13 cellular contexts compared by ENCODE assay signal in the genomic region with DNA sequence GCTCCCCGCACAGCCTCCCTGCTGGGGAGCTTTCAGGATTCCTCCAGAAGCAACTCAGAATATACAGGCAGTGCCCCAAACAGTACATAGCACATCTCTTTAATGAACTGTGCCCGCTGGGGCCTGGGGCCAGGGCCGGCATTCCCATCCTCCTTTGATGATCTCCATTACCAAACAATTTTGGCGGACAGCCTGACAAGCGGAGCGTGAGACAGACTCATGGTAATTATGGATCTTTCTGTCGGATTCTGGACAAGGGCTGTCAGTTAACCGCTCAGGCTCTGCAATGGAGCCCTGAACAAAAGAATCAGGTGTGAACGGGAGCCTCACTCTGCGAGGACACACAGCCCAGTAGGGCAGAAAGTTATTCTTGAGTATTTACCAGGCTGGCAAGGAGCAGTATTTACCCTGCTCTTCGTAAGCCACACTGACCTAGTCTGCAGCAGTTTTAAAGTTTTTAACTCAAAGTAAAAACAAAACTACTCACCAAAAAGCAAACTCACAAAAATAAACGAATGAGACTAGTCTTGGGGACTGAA.
DNase-seq lines count a peak whose midpoint lies in the region; ATAC-seq and TF ChIP-seq lines count a peak whose summit lies in the region.
"Had no signal": no experiment of that assay in that cellular context is flagged by ENCODE, and none has a peak within 500 bp of the region (broad histone marks: within the 10 kb centered on the region; RNA-seq: fewer than 3 reads in every experiment).

No MANE protein-coding gene starts in this region.

- H2BK5ac ChIP-seq in trophoblast cell (ENCODE audit: low read depth, low read length, poor library complexity): no peak overlapping the region

- H3K36me3 Mint-ChIP-seq in stimulated activated effector memory CD8-positive, alpha-beta T cell treated with anti-CD3 and anti-CD28 coated beads, Interleukin-12 subunit alpha, Interleukin-12 subunit beta, amount 100 ng/mL, for 72 hours: peaks cover 35% of the 10 kb centered on the region
- peaks cover 4% of the 10 kb centered on the region for H3K36me3 Mint-ChIP-seq in MCF 10A (ENCODE audit: insufficient read depth, unreplicated experiment)

- H3K14ac ChIP-seq in trophoblast cell (ENCODE audit: low read length): no peak overlapping the region

- no peak overlapping the region for H4K12ac ChIP-seq in trophoblast cell (ENCODE audit: low read depth, low read length)

- H3K27ac ChIP-seq in trophoblast cell (ENCODE audit: low read depth, low read length): no peak overlapping the region

- no CpG with 5 or more reads among the region's 12 CpGs for WGBS in trophoblast cell (ENCODE audit: extremely low coverage, insufficient coverage, insufficient read length)

- no peak for TF ChIP-seq CTCF in MCF 10A (IDR thresholded peaks at IDR 0.05; ENCODE audit: unreplicated experiment)

- H2AFZ ChIP-seq in trophoblast cell (ENCODE audit: insufficient read depth, low read length, poor library complexity): no peak overlapping the region

- CTCF ChIA-PET in MCF 10A (lab: Yijun Ruan, JAX): interaction anchor here (0.7 kb wide), 1 partner anchor 371 kb away, joined by 3 read pairs; no protein-coding TSS in a partner anchor

- DNase-seq in DMS153 treated with DMSO at 0.1 percent for 48 hours (lab: John Stamatoyannopoulos, UW; ENCODE audit: unreplicated experiment): peak; percentile 9
- no peak for DNase-seq in DMS153 (lab: John Stamatoyannopoulos, UW)
- DNase-seq in SW480 (ENCODE audit: low spot score): peak; percentile 52
- peak; percentile 83 for DNase-seq in kidney tubule cell (ENCODE audit: low spot score)
- DNase-seq in stimulated activated effector memory CD8-positive, alpha-beta T cell treated with anti-CD3 and anti-CD28 coated beads, Interleukin-12 subunit alpha, Interleukin-12 subunit beta, amount 100 ng/mL, for 72 hours (ENCODE audit: low spot score in 2 of 2): no peak
- DNase-seq in T-helper 2 cell: no peak
- no peak for DNase-seq in MCF 10A (ENCODE audit: unreplicated experiment)
- no peak for DNase-seq in trophoblast cell
- DNase-seq: activated CD4-positive, alpha-beta T cell treated with anti-CD3 and anti-CD28 coated beads, Interleukin-2, amount 10 ng/mL, durations not matched to agents 24 days and 14 days; activated naive CD8-positive, alpha-beta T cell treated with anti-CD3 and anti-CD28 coated beads, Interleukin-2, amount 10 ng/mL, durations not matched to agents 7 days and 5 days; effector CD4-positive, alpha-beta T cell; occipital lobe had no signal

- H3K18ac ChIP-seq in trophoblast cell (ENCODE audit: low read length): no peak overlapping the region

- H3K9me3 Mint-ChIP-seq in stimulated activated effector memory CD8-positive, alpha-beta T cell treated with anti-CD3 and anti-CD28 coated beads, Interleukin-12 subunit alpha, Interleukin-12 subunit beta, amount 100 ng/mL, for 72 hours: no peaks in the 10 kb centered on the region
- no peaks in the 10 kb centered on the region for H3K9me3 Mint-ChIP-seq in MCF 10A (ENCODE audit: unreplicated experiment)
- H3K9me3 Mint-ChIP-seq: activated CD4-positive, alpha-beta T cell treated with anti-CD3 and anti-CD28 coated beads, Interleukin-2, amount 10 ng/mL, durations not matched to agents 24 days and 14 days; activated naive CD8-positive, alpha-beta T cell treated with anti-CD3 and anti-CD28 coated beads, Interleukin-2, amount 10 ng/mL, durations not matched to agents 7 days and 5 days had no signal

- intact Hi-C loops in MCF 10A (cut with micrococcal nuclease): no loop called here

- H3K79me1 ChIP-seq in trophoblast cell (ENCODE audit: low read length): peaks cover 3% of the 10 kb centered on the region

- no peak overlapping the region for H3K4me2 ChIP-seq in trophoblast cell (ENCODE audit: low read length)

- no peaks in the 10 kb centered on the region for H3K79me2 ChIP-seq in trophoblast cell (ENCODE audit: control insufficient read depth, insufficient read depth, low read length, poor library complexity)

- H4K8ac ChIP-seq in trophoblast cell (ENCODE audit: low read depth, low read length): no peak overlapping the region

- H2BK120ac ChIP-seq in trophoblast cell (ENCODE audit: insufficient read depth, low read length, poor library complexity): no peak overlapping the region

- H2AK5ac ChIP-seq in trophoblast cell (ENCODE audit: low read length): no peak overlapping the region

- H3K23ac ChIP-seq in trophoblast cell (ENCODE audit: low read length): no peak overlapping the region

- H3K4me1 ChIP-seq in trophoblast cell (ENCODE audit: control insufficient read depth in 1 of 2, insufficient read depth in 2 of 2, low read length in 2 of 2): peaks cover 13 to 21% of the 10 kb centered on the region in 2 experiments

- POLR2A ChIA-PET in MCF 10A (lab: Yijun Ruan, JAX): no interaction called here

- no peak for ATAC-seq in stimulated activated effector memory CD8-positive, alpha-beta T cell treated with anti-CD3 and anti-CD28 coated beads, Interleukin-12 subunit alpha, Interleukin-12 subunit beta, amount 100 ng/mL, for 72 hours
- ATAC-seq: SK-N-SH treated with all-trans-retinoic acid at 6 μM for 48 hours had no signal

- H3K27ac Mint-ChIP-seq in stimulated activated effector memory CD8-positive, alpha-beta T cell treated with anti-CD3 and anti-CD28 coated beads, Interleukin-12 subunit alpha, Interleukin-12 subunit beta, amount 100 ng/mL, for 72 hours: peak overlapping the region; percentile 68
- H3K27ac Mint-ChIP-seq in MCF 10A (ENCODE audit: low read depth, unreplicated experiment): no peak overlapping the region
- H3K27ac Mint-ChIP-seq: activated CD4-positive, alpha-beta T cell treated with anti-CD3 and anti-CD28 coated beads, Interleukin-2, amount 10 ng/mL, durations not matched to agents 24 days and 14 days; activated naive CD8-positive, alpha-beta T cell treated with anti-CD3 and anti-CD28 coated beads, Interleukin-2, amount 10 ng/mL, durations not matched to agents 7 days and 5 days had no signal

- no peak overlapping the region for H3K4me3 ChIP-seq in trophoblast cell (ENCODE audit: low read depth, low read length)

- H3K27me3 ChIP-seq in trophoblast cell (ENCODE audit: insufficient read depth, low read length): no peaks in the 10 kb centered on the region

- no peak overlapping the region for H3K4ac ChIP-seq in trophoblast cell (ENCODE audit: low read depth, low read length)

- peaks cover 47% of the 10 kb centered on the region for H3K4me1 Mint-ChIP-seq in stimulated activated effector memory CD8-positive, alpha-beta T cell treated with anti-CD3 and anti-CD28 coated beads, Interleukin-12 subunit alpha, Interleukin-12 subunit beta, amount 100 ng/mL, for 72 hours
- H3K4me1 Mint-ChIP-seq in MCF 10A (ENCODE audit: insufficient read depth, unreplicated experiment): peaks cover 23% of the 10 kb centered on the region

- H3K36me3 ChIP-seq in trophoblast cell (ENCODE audit: control insufficient read depth in 1 of 2, insufficient read depth in 2 of 2, low read length in 2 of 2): no peaks in the 10 kb centered on the region

- H3K4me3 Mint-ChIP-seq in stimulated activated effector memory CD8-positive, alpha-beta T cell treated with anti-CD3 and anti-CD28 coated beads, Interleukin-12 subunit alpha, Interleukin-12 subunit beta, amount 100 ng/mL, for 72 hours: no peak overlapping the region
- H3K4me3 Mint-ChIP-seq in MCF 10A (ENCODE audit: unreplicated experiment): no peak overlapping the region
- H3K4me3 Mint-ChIP-seq: activated CD4-positive, alpha-beta T cell treated with anti-CD3 and anti-CD28 coated beads, Interleukin-2, amount 10 ng/mL, durations not matched to agents 24 days and 14 days; activated naive CD8-positive, alpha-beta T cell treated with anti-CD3 and anti-CD28 coated beads, Interleukin-2, amount 10 ng/mL, durations not matched to agents 7 days and 5 days had no signal

- BruUV-seq in MCF 10A (replicated peaks; lab: Mats Ljungman, UMichigan): no TSS peak

- H2BK12ac ChIP-seq in trophoblast cell (ENCODE audit: low read length): no peak overlapping the region

- H3K27me3 Mint-ChIP-seq in MCF 10A (ENCODE audit: insufficient read depth, unreplicated experiment): no peaks in the 10 kb centered on the region
- H3K27me3 Mint-ChIP-seq: activated CD4-positive, alpha-beta T cell treated with anti-CD3 and anti-CD28 coated beads, Interleukin-2, amount 10 ng/mL, durations not matched to agents 24 days and 14 days; activated naive CD8-positive, alpha-beta T cell treated with anti-CD3 and anti-CD28 coated beads, Interleukin-2, amount 10 ng/mL, durations not matched to agents 7 days and 5 days had no signal

- H3K9me3 ChIP-seq in trophoblast cell (ENCODE audit: insufficient read depth, low read depth, low read length): peaks cover 2% of the 10 kb centered on the region

- no peak overlapping the region for H3K9ac ChIP-seq in trophoblast cell (ENCODE audit: low read length)

- no peak overlapping the region for H4K91ac ChIP-seq in trophoblast cell (ENCODE audit: low read depth, low read length)

Comparison
In these comparisons a context has a peak if more than half of its experiments do, and no peak if none do; other contexts are left out.
1. DNase-seq: peak in DMS153 treated with DMSO at 0.1 percent for 48 hours (single experiment), SW480 (single experiment) and kidney tubule cell (single experiment); none in DMS153 (single experiment), stimulated activated effector memory CD8-positive, alpha-beta T cell treated with anti-CD3 and anti-CD28 coated beads, Interleukin-12 subunit alpha, Interleukin-12 subunit beta, amount 100 ng/mL, for 72 hours (0 of 2), T-helper 2 cell (0 of 5), MCF 10A (single experiment) and trophoblast cell (0 of 2).